In the genomic region with DNA sequence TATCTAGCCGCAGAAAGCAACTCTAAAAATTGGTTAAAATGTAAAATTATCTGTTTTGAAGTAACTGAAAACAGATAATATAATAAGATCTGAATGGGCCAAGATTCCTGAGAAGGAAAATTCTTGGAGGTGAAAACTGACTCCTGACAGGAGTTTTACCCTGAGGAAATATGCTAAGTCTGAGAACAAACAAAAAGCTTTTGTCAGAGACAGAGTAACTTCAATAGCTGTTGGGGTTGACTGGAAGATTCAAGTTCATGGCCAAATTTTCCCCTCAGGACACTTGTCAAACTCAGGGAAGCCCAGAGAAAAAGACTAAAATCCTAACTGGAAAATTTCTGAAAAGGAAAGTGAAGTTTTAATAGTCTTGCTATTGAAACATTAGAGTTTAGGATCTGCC, we compare ENCODE assay signal across 1 cellular context.
TF ChIP-seq lines count a peak whose summit lies in the region.

No MANE protein-coding gene starts in this region.

TF ChIP-seq in GM23338, 12 proteins besides CTCF, POLR2A, EP300 and RAD21:
- TF ChIP-seq, protein P1, sequence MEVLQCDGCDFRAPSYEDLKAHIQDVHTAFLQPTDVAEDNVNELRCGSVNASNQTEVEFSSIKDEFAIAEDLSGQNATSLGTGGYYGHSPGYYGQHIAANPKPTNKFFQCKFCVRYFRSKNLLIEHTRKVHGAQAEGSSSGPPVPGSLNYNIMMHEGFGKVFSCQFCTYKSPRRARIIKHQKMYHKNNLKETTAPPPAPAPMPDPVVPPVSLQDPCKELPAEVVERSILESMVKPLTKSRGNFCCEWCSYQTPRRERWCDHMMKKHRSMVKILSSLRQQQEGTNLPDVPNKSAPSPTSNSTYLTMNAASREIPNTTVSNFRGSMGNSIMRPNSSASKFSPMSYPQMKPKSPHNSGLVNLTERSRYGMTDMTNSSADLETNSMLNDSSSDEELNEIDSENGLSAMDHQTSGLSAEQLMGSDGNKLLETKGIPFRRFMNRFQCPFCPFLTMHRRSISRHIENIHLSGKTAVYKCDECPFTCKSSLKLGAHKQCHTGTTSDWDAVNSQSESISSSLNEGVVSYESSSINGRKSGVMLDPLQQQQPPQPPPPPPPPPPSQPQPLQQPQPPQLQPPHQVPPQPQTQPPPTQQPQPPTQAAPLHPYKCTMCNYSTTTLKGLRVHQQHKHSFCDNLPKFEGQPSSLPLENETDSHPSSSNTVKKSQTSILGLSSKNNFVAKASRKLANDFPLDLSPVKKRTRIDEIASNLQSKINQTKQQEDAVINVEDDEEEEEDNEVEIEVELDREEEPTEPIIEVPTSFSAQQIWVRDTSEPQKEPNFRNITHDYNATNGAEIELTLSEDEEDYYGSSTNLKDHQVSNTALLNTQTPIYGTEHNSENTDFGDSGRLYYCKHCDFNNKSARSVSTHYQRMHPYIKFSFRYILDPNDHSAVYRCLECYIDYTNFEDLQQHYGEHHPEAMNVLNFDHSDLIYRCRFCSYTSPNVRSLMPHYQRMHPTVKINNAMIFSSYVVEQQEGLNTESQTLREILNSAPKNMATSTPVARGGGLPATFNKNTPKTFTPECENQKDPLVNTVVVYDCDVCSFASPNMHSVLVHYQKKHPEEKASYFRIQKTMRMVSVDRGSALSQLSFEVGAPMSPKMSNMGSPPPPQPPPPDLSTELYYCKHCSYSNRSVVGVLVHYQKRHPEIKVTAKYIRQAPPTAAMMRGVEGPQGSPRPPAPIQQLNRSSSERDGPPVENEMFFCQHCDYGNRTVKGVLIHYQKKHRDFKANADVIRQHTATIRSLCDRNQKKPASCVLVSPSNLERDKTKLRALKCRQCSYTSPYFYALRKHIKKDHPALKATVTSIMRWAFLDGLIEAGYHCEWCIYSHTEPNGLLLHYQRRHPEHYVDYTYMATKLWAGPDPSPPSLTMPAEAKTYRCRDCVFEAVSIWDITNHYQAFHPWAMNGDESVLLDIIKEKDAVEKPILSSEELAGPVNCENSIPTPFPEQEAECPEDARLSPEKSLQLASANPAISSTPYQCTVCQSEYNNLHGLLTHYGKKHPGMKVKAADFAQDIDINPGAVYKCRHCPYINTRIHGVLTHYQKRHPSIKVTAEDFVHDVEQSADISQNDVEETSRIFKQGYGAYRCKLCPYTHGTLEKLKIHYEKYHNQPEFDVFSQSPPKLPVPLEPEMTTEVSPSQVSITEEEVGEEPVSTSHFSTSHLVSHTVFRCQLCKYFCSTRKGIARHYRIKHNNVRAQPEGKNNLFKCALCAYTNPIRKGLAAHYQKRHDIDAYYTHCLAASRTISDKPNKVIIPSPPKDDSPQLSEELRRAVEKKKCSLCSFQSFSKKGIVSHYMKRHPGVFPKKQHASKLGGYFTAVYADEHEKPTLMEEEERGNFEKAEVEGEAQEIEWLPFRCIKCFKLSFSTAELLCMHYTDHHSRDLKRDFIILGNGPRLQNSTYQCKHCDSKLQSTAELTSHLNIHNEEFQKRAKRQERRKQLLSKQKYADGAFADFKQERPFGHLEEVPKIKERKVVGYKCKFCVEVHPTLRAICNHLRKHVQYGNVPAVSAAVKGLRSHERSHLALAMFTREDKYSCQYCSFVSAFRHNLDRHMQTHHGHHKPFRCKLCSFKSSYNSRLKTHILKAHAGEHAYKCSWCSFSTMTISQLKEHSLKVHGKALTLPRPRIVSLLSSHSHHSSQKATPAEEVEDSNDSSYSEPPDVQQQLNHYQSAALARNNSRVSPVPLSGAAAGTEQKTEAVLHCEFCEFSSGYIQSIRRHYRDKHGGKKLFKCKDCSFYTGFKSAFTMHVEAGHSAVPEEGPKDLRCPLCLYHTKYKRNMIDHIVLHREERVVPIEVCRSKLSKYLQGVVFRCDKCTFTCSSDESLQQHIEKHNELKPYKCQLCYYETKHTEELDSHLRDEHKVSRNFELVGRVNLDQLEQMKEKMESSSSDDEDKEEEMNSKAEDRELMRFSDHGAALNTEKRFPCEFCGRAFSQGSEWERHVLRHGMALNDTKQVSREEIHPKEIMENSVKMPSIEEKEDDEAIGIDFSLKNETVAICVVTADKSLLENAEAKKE (CRISPR knock-in tag; IDR thresholded peaks at IDR 0.05), result no peak
- TF ChIP-seq STAT1 (IDR thresholded peaks at IDR 0.05; ENCODE audit: unreplicated experiment), result no peak
- TF ChIP-seq POLR2AphosphoS5 (IDR thresholded peaks at IDR 0.05; ENCODE audit: low read depth), result no peak
- TF ChIP-seq ZNF331 (CRISPR knock-in tag; IDR thresholded peaks at IDR 0.05; ENCODE audit: low read depth), result no peak
- TF ChIP-seq CREB1 (CRISPR knock-in tag; IDR thresholded peaks at IDR 0.05; ENCODE audit: low read depth), result no peak
- TF ChIP-seq, protein P2, sequence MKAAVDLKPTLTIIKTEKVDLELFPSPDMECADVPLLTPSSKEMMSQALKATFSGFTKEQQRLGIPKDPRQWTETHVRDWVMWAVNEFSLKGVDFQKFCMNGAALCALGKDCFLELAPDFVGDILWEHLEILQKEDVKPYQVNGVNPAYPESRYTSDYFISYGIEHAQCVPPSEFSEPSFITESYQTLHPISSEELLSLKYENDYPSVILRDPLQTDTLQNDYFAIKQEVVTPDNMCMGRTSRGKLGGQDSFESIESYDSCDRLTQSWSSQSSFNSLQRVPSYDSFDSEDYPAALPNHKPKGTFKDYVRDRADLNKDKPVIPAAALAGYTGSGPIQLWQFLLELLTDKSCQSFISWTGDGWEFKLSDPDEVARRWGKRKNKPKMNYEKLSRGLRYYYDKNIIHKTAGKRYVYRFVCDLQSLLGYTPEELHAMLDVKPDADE (IDR thresholded peaks at IDR 0.05), result no peak
- no peak for TF ChIP-seq EZH2 (IDR thresholded peaks at IDR 0.05; ENCODE audit: low read depth, unreplicated experiment)
- TF ChIP-seq, protein P3, sequence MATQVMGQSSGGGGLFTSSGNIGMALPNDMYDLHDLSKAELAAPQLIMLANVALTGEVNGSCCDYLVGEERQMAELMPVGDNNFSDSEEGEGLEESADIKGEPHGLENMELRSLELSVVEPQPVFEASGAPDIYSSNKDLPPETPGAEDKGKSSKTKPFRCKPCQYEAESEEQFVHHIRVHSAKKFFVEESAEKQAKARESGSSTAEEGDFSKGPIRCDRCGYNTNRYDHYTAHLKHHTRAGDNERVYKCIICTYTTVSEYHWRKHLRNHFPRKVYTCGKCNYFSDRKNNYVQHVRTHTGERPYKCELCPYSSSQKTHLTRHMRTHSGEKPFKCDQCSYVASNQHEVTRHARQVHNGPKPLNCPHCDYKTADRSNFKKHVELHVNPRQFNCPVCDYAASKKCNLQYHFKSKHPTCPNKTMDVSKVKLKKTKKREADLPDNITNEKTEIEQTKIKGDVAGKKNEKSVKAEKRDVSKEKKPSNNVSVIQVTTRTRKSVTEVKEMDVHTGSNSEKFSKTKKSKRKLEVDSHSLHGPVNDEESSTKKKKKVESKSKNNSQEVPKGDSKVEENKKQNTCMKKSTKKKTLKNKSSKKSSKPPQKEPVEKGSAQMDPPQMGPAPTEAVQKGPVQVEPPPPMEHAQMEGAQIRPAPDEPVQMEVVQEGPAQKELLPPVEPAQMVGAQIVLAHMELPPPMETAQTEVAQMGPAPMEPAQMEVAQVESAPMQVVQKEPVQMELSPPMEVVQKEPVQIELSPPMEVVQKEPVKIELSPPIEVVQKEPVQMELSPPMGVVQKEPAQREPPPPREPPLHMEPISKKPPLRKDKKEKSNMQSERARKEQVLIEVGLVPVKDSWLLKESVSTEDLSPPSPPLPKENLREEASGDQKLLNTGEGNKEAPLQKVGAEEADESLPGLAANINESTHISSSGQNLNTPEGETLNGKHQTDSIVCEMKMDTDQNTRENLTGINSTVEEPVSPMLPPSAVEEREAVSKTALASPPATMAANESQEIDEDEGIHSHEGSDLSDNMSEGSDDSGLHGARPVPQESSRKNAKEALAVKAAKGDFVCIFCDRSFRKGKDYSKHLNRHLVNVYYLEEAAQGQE (IDR thresholded peaks at IDR 0.05; ENCODE audit: unreplicated experiment), result no peak
- no peak for TF ChIP-seq EZH2phosphoT487 (IDR thresholded peaks at IDR 0.05; ENCODE audit: unreplicated experiment)
- no peak for TF ChIP-seq ZNF114 (CRISPR knock-in tag; IDR thresholded peaks at IDR 0.05)
- TF ChIP-seq JUNB (IDR thresholded peaks at IDR 0.05; ENCODE audit: unreplicated experiment), result no peak
TF ChIP-seq in GM23338: peak in this region for 0.
